ENCODE assay signal across 1 cellular context in genomic region chr17:76544123-76544915, GRCh38.
A peak's percentile ranks its signal among the peaks of the same experiment; 100 is the strongest.
TF ChIP-seq lines count a peak whose summit lies in the region.

No MANE protein-coding gene starts in this region.

TF ChIP-seq in K562, 482 proteins besides CTCF, POLR2A, EP300 and RAD21:
- TF ChIP-seq TCF7 (IDR thresholded peaks at IDR 0.05; ENCODE audit: borderline replicate concordance), result no peak
- TF ChIP-seq VEZF1 (CRISPR knock-in tag; IDR thresholded peaks at IDR 0.05), result peak; percentile 20; the same call in 1 of the 2 replicates
- no peak for TF ChIP-seq CGGBP1 (CRISPR knock-in tag; IDR thresholded peaks at IDR 0.05)
TF ChIP-seq in K562: peak in this region for 1.
